ENCODE assay signal across 24 cellular contexts in genomic region chr16:65355706-65356105, GRCh38.
"Had no signal": no experiment of that assay in that cellular context is flagged by ENCODE, and none has a peak within 500 bp of the region (broad histone marks: within the 10 kb centered on the region; RNA-seq: fewer than 3 reads in every experiment).

No MANE protein-coding gene starts in this region.

- ATAC-seq: stimulated activated effector memory CD8-positive, alpha-beta T cell treated with anti-CD3 and anti-CD28 coated beads, Interleukin-12 subunit alpha, Interleukin-12 subunit beta, amount 100 ng/mL, for 72 hours; stimulated activated memory B cell treated with anti-CD40 and anti-IgM and Interleukin-4, amounts not matched to agents 10 μg/mL and 1 μg/mL and 100 μg/mL, for 72 hours; stimulated activated naive B cell treated with anti-CD40 and anti-IgM and Interleukin-4, amounts not matched to agents 10 μg/mL and 1 μg/mL and 100 μg/mL, for 72 hours; stimulated activated naive CD8-positive, alpha-beta T cell treated with anti-CD3 and anti-CD28 coated beads, Interleukin-15, amount 100 ng/mL, for 72 hours; stimulated activated naive CD8-positive, alpha-beta T cell treated with anti-CD3 and anti-CD28 coated beads, Interleukin-15, Interleukin-2, amounts not matched to agents 100 U/mL and 50 U/mL, for 24 hours; upper lobe of right lung had no signal

- H3K4me3 Mint-ChIP-seq: stimulated activated effector memory CD8-positive, alpha-beta T cell treated with anti-CD3 and anti-CD28 coated beads, Interleukin-12 subunit alpha, Interleukin-12 subunit beta, amount 100 ng/mL, for 72 hours; stimulated activated memory B cell treated with anti-CD40 and anti-IgM and Interleukin-4, amounts not matched to agents 10 μg/mL and 1 μg/mL and 100 μg/mL, for 72 hours; stimulated activated naive B cell treated with anti-CD40 and anti-IgM and Interleukin-4, amounts not matched to agents 10 μg/mL and 1 μg/mL and 100 μg/mL, for 72 hours; stimulated activated naive CD8-positive, alpha-beta T cell treated with anti-CD3 and anti-CD28 coated beads, Interleukin-15, amount 100 ng/mL, for 72 hours; stimulated activated naive CD8-positive, alpha-beta T cell treated with anti-CD3 and anti-CD28 coated beads, Interleukin-15, Interleukin-2, amounts not matched to agents 100 ng/mL and 50 ng/mL, for 24 hours; type B pancreatic cell had no signal

- H3K36me3 Mint-ChIP-seq: stimulated activated effector memory CD8-positive, alpha-beta T cell treated with anti-CD3 and anti-CD28 coated beads, Interleukin-12 subunit alpha, Interleukin-12 subunit beta, amount 100 ng/mL, for 72 hours; stimulated activated memory B cell treated with anti-CD40 and anti-IgM and Interleukin-4, amounts not matched to agents 10 μg/mL and 1 μg/mL and 100 μg/mL, for 72 hours; stimulated activated naive B cell treated with anti-CD40 and anti-IgM and Interleukin-4, amounts not matched to agents 10 μg/mL and 1 μg/mL and 100 μg/mL, for 72 hours; type B pancreatic cell had no signal

- H3K27ac Mint-ChIP-seq: stimulated activated effector memory CD8-positive, alpha-beta T cell treated with anti-CD3 and anti-CD28 coated beads, Interleukin-12 subunit alpha, Interleukin-12 subunit beta, amount 100 ng/mL, for 72 hours; stimulated activated memory B cell treated with anti-CD40 and anti-IgM and Interleukin-4, amounts not matched to agents 10 μg/mL and 1 μg/mL and 100 μg/mL, for 72 hours; stimulated activated naive B cell treated with anti-CD40 and anti-IgM and Interleukin-4, amounts not matched to agents 10 μg/mL and 1 μg/mL and 100 μg/mL, for 72 hours; stimulated activated naive CD8-positive, alpha-beta T cell treated with anti-CD3 and anti-CD28 coated beads, Interleukin-15, amount 100 ng/mL, for 72 hours; stimulated activated naive CD8-positive, alpha-beta T cell treated with anti-CD3 and anti-CD28 coated beads, Interleukin-15, Interleukin-2, amounts not matched to agents 100 ng/mL and 50 ng/mL, for 24 hours; type B pancreatic cell had no signal

- H3K27me3 Mint-ChIP-seq: stimulated activated memory B cell treated with anti-CD40 and anti-IgM and Interleukin-4, amounts not matched to agents 10 μg/mL and 1 μg/mL and 100 μg/mL, for 72 hours; stimulated activated naive B cell treated with anti-CD40 and anti-IgM and Interleukin-4, amounts not matched to agents 10 μg/mL and 1 μg/mL and 100 μg/mL, for 72 hours; stimulated activated naive CD8-positive, alpha-beta T cell treated with anti-CD3 and anti-CD28 coated beads, Interleukin-15, amount 100 ng/mL, for 72 hours; stimulated activated naive CD8-positive, alpha-beta T cell treated with anti-CD3 and anti-CD28 coated beads, Interleukin-15, Interleukin-2, amounts not matched to agents 100 ng/mL and 50 ng/mL, for 24 hours had no signal

- DNase-seq: stimulated activated CD4-positive, alpha-beta T cell treated with anti-CD3 and anti-CD28 coated beads, Interleukin-2, amount 100 ng/mL, for 48 hours; stimulated activated CD4-positive, alpha-beta T cell treated with anti-CD3 and anti-CD28 coated beads, Interleukin-4, amount 100 ng/mL, for 1 hour; stimulated activated CD4-positive, alpha-beta T cell treated with anti-CD3 and anti-CD28 coated beads, Interleukin-4, amount 100 ng/mL, for 24 hours; stimulated activated CD4-positive, alpha-beta T cell treated with anti-CD3 and anti-CD28 coated beads, Interleukin-4, amount 100 ng/mL, for 4 hours; stimulated activated CD8-positive, alpha-beta memory T cell treated with anti-CD3 and anti-CD28 coated beads, Interleukin-4, amount 100 ng/mL, for 48 hours; stimulated activated naive B cell treated with anti-CD40 and anti-IgM and Interleukin-4, amounts not matched to agents 10 μg/mL and 1 μg/mL and 100 μg/mL, for 72 hours; stimulated activated naive CD4-positive, alpha-beta T cell; stimulated activated naive CD4-positive, alpha-beta T cell treated with Interleukin-2 at 50 U/mL for 16 hours; stimulated activated naive CD8-positive, alpha-beta T cell treated with anti-CD3 and anti-CD28 coated beads, Interleukin-15, amount 100 ng/mL, for 72 hours; stimulated activated naive CD8-positive, alpha-beta T cell treated with anti-CD3 and anti-CD28 coated beads, Interleukin-15, Interleukin-2, amounts not matched to agents 100 U/mL and 50 U/mL, for 24 hours; stomach; substantia nigra; testis; thyroid gland; tibial artery; transverse colon; trophoblast cell; upper lobe of left lung; upper lobe of right lung; uterus had no signal

- H3K4me1 Mint-ChIP-seq: stimulated activated effector memory CD8-positive, alpha-beta T cell treated with anti-CD3 and anti-CD28 coated beads, Interleukin-12 subunit alpha, Interleukin-12 subunit beta, amount 100 ng/mL, for 72 hours; stimulated activated memory B cell treated with anti-CD40 and anti-IgM and Interleukin-4, amounts not matched to agents 10 μg/mL and 1 μg/mL and 100 μg/mL, for 72 hours; stimulated activated naive B cell treated with anti-CD40 and anti-IgM and Interleukin-4, amounts not matched to agents 10 μg/mL and 1 μg/mL and 100 μg/mL, for 72 hours; stimulated activated naive CD8-positive, alpha-beta T cell treated with anti-CD3 and anti-CD28 coated beads, Interleukin-15, amount 100 ng/mL, for 72 hours had no signal
